8 cellular contexts compared by ENCODE assay signal in genomic region chr16:11133344-11133921, GRCh38.
A peak's percentile ranks its signal among the peaks of the same experiment; 100 is the strongest.
DNase-seq lines count a peak whose midpoint lies in the region; ATAC-seq and TF ChIP-seq lines count a peak whose summit lies in the region.

No MANE protein-coding gene starts in this region.

- H3K36me3 ChIP-seq in mesodermal cell (ENCODE audit: control insufficient read depth, insufficient read depth, low read length) = peaks cover 13% of the 10 kb centered on the region

- POLR2A ChIA-PET in activated CD8-positive, alpha-beta T cell treated with anti-CD3 and anti-CD28 coated beads, Interleukin-2, amount 10 ng/mL, durations not matched to agents 7 days and 5 days (lab: Charles Lee) = interaction anchor here (0.7 to 1.5 kb wide), 3 partner anchors 10 to 223 kb away, joined by 3 to 5 read pairs (median 3); no protein-coding TSS in a partner anchor

- peak; percentile 96 for DNase-seq in ACHN
- DNase-seq in MV-4-11 (lab: John Stamatoyannopoulos, UW) = peak; percentile 89
- DNase-seq in epithelial cell of esophagus (ENCODE audit: low read depth) = peak; percentile 96
- DNase-seq in middle frontal gyrus (ENCODE audit: extremely low spot score, low spot score) = no peak
- no peak for DNase-seq in NCI-H2029 (lab: John Stamatoyannopoulos, UW)
- DNase-seq in activated CD8-positive, alpha-beta T cell treated with anti-CD3 and anti-CD28 coated beads, Interleukin-2, amount 10 ng/mL, durations not matched to agents 7 days and 5 days = no peak

- no peak for ATAC-seq in activated CD8-positive, alpha-beta T cell treated with anti-CD3 and anti-CD28 coated beads, Interleukin-2, amount 10 ng/mL, durations not matched to agents 7 days and 5 days
- ATAC-seq in GM19324 (IDR thresholded peaks at IDR 0.05; ENCODE audit: low FRiP score, unreplicated experiment) = no peak

- 21 to 46% methylated on average over 7 to 9 of the region's 12 CpGs for WGBS in mesodermal cell (ENCODE audit: insufficient coverage in 2 of 2), 2 experiments

- in situ Hi-C loops in ACHN (cut with HindIII; ENCODE audit: low pct_ligation_motif_present, low pct_unique_long_range_greater_than_20kb, low sequenced_read_pairs) = no loop called here

- no peaks in the 10 kb centered on the region for H3K27me3 Mint-ChIP-seq in activated CD8-positive, alpha-beta T cell treated with anti-CD3 and anti-CD28 coated beads, Interleukin-2, amount 10 ng/mL, durations not matched to agents 7 days and 5 days (ENCODE audit: low read depth)

- H3K4me3 ChIP-seq in epithelial cell of esophagus (ENCODE audit: low read length) (no peak overlapping the region), mesodermal cell (ENCODE audit: extremely low read depth, insufficient read depth, low read length, poor library complexity, severe bottlenecking) (peak overlapping the region; percentile 10)

- no peak overlapping the region for H3K27ac Mint-ChIP-seq in activated CD8-positive, alpha-beta T cell treated with anti-CD3 and anti-CD28 coated beads, Interleukin-2, amount 10 ng/mL, durations not matched to agents 7 days and 5 days

- CTCF ChIA-PET in activated CD8-positive, alpha-beta T cell treated with anti-CD3 and anti-CD28 coated beads, Interleukin-2, amount 10 ng/mL, durations not matched to agents 7 days and 5 days (lab: Charles Lee) = interaction anchor here (0.9 to 2.1 kb wide), 5 partner anchors 12 to 123 kb away, joined by 3 to 4 read pairs (median 3); partner anchors contain the start of gene SOCS1

- peaks cover 75% of the 10 kb centered on the region for H3K36me3 Mint-ChIP-seq in activated CD8-positive, alpha-beta T cell treated with anti-CD3 and anti-CD28 coated beads, Interleukin-2, amount 10 ng/mL, durations not matched to agents 7 days and 5 days (ENCODE audit: low read depth)

- no peak for TF ChIP-seq CTCF in epithelial cell of esophagus (IDR thresholded peaks at IDR 0.05; ENCODE audit: insufficient read depth, low read depth, low read length, missing control alignments)

- H3K27ac ChIP-seq in mesodermal cell (ENCODE audit: low read depth, low read length, severe bottlenecking) = peak overlapping the region; percentile 97

- peaks cover 44% of the 10 kb centered on the region for H3K4me1 ChIP-seq in mesodermal cell (ENCODE audit: control insufficient read depth, insufficient read depth, low read length, poor library complexity, severe bottlenecking)

- H3K4me1 Mint-ChIP-seq in activated CD8-positive, alpha-beta T cell treated with anti-CD3 and anti-CD28 coated beads, Interleukin-2, amount 10 ng/mL, durations not matched to agents 7 days and 5 days (ENCODE audit: low read depth) = peaks cover 91% of the 10 kb centered on the region

- H3K4me3 Mint-ChIP-seq in activated CD8-positive, alpha-beta T cell treated with anti-CD3 and anti-CD28 coated beads, Interleukin-2, amount 10 ng/mL, durations not matched to agents 7 days and 5 days = no peak overlapping the region

- H3K9me3 ChIP-seq in mesodermal cell (ENCODE audit: control insufficient read depth, low read length) = no peaks in the 10 kb centered on the region

- H3K9me3 Mint-ChIP-seq in activated CD8-positive, alpha-beta T cell treated with anti-CD3 and anti-CD28 coated beads, Interleukin-2, amount 10 ng/mL, durations not matched to agents 7 days and 5 days (ENCODE audit: insufficient read depth) = no peaks in the 10 kb centered on the region

Comparison
In these comparisons a context has a peak if more than half of its experiments do, and no peak if none do; other contexts are left out.
1. DNase-seq: peak in ACHN (single experiment), MV-4-11 (single experiment) and epithelial cell of esophagus (single experiment); none in middle frontal gyrus (single experiment), NCI-H2029 (single experiment) and activated CD8-positive, alpha-beta T cell treated with anti-CD3 and anti-CD28 coated beads, Interleukin-2, amount 10 ng/mL, durations not matched to agents 7 days and 5 days (single experiment).